Comparison of ENCODE assay signal across 1 cellular context in the genomic region with DNA sequence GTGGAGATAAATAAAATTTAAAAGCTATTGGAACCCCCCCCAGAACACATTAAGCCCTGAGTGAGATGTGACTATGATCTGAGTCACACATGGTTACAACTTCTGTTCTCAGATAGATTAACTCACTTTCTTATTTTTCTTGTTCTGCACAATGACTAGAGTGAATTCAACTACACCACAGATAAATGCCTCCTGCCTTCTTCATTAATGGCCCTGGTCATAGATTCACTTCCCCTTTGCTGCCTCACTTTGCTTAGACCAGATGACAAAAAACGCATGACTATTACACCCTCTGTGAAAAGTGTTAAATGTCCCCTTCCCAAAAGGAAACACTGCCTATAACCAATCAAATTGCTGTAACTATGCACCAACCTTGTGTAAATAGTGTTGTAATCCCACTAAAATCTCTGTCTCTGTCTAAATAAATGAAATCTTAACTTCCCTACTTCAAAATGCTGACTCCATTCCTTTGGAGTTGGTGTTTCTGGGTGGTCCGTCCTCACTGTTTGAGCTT.
TF ChIP-seq lines count a peak whose summit lies in the region.

No MANE protein-coding gene starts in this region.

TF ChIP-seq in HepG2, 621 proteins besides CTCF, POLR2A, EP300 and RAD21:
- TF ChIP-seq ZNF142 (CRISPR knock-in tag; IDR thresholded peaks at IDR 0.05) (no peak), MAFK (conservative IDR thresholded peaks at IDR 0.05 in 1 of 2, IDR thresholded peaks at IDR 0.05 in 1 of 2; ENCODE audit: low read length in 2 of 2) (0 out of 4 replicates have a peak, but pooled peaks of 1 of the 2 experiments have one; percentile 17), FOXA1 (IDR thresholded peaks at IDR 0.05) (no peak), FOXA1 (CRISPR knock-in tag; IDR thresholded peaks at IDR 0.05) (peak; percentile 46; the same call in 1 of the 2 replicates), NFYC (CRISPR knock-in tag; IDR thresholded peaks at IDR 0.05) (0 out of 2 replicates have a peak, but pooled peaks have one; percentile 17), ZNF564 (CRISPR knock-in tag; IDR thresholded peaks at IDR 0.05) (no peak), ZNF761 (CRISPR knock-in tag; conservative IDR thresholded peaks at IDR 0.05) (no peak), ZNF547 (CRISPR knock-in tag; IDR thresholded peaks at IDR 0.05) (no peak), GFI1 (CRISPR knock-in tag; IDR thresholded peaks at IDR 0.05; ENCODE audit: borderline replicate concordance) (peak; percentile 67; the same call in 1 of the 2 replicates), RFXAP (CRISPR knock-in tag; IDR thresholded peaks at IDR 0.05; ENCODE audit: borderline replicate concordance) (peak; percentile 88; the same call in 1 of the 2 replicates), RFX5 (IDR thresholded peaks at IDR 0.05; ENCODE audit: low read depth, low read length) (0 out of 2 replicates have a peak, but pooled peaks have one; percentile 26), GATAD2A (CRISPR knock-in tag; IDR thresholded peaks at IDR 0.05) (0 out of 2 replicates have a peak, but pooled peaks have one; percentile 29)
